ENCODE assay signal across 17 cellular contexts in the genomic region with DNA sequence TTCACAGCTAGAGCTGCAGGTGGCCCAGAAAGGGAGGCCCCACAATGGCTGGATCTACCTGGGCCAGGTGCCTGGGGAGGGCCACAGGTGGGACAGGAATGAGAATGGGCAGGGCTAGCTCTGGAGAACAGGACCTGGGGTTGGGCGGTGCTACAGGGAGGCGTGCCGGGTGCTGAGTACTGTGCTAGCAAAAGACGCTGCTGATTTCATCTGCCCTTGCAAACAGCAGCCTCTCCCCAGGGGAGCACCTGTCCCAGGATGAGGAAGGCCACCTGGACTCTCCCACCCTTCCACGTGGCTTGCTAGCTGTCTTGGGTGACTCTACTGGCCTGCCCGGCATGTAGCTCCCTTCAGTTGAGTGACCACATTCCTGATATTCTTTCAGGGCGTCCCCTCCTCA. TPM values are rescaled to one million over a fixed set of nuclear protein-coding genes. Genes with fewer than 3 reads are reported as not detected.
A peak's percentile ranks its signal among the peaks of the same experiment; 100 is the strongest.
DNase-seq lines count a peak whose midpoint lies in the region; ATAC-seq, FAIRE-seq and TF ChIP-seq lines count a peak whose summit lies in the region.
"Had no signal": no experiment of that assay in that cellular context is flagged by ENCODE, and none has a peak within 500 bp of the region (broad histone marks: within the 10 kb centered on the region; RNA-seq: fewer than 3 reads in every experiment).

No MANE protein-coding gene starts in this region.

- peaks cover 3% of the 10 kb centered on the region for H3K4me1 Mint-ChIP-seq in T-helper 17 cell
- H3K4me1 Mint-ChIP-seq: T-cell had no signal

- no peak for TF ChIP-seq RAD21 in HepG2 (CRISPR knock-in tag; IDR thresholded peaks at IDR 0.05)

- H3K4me1 ChIP-seq in HepG2 (ENCODE audit: insufficient read depth, low read length), result peaks cover 12% of the 10 kb centered on the region
- no peaks in the 10 kb centered on the region for H3K4me1 ChIP-seq in right lobe of liver
- H3K4me1 ChIP-seq in foreskin keratinocyte, result no peaks in the 10 kb centered on the region

- H3K4me3 ChIP-seq in HepG2 (replicated peaks in 1 of 3; ENCODE audit: insufficient read depth in 1 of 3, low read depth in 2 of 3, low read length in 3 of 3) (no peak overlapping the region), right lobe of liver (no peak overlapping the region)
- H3K4me3 ChIP-seq: GM23248 had no signal

- no peak for FAIRE-seq in HepG2 (lab: Jason Lieb, UNC)

- TF ChIP-seq EP300 in HepG2 (IDR thresholded peaks at IDR 0.05; ENCODE audit: low read depth in 2 of 2, low read length in 2 of 2), result no peak
- no peak for TF ChIP-seq EP300 in HepG2 (CRISPR knock-in tag; IDR thresholded peaks at IDR 0.05; ENCODE audit: borderline replicate concordance)

- H3K27ac ChIP-seq in HepG2 (ENCODE audit: extremely low read length, insufficient read depth, low read length) (no peak overlapping the region), right lobe of liver (no peak overlapping the region), foreskin keratinocyte (no peak overlapping the region)
- H3K27ac ChIP-seq: GM23248 had no signal

- no peak overlapping the region for H2AFZ ChIP-seq in HepG2 (ENCODE audit: low read length)
- H2AFZ ChIP-seq: GM23248 had no signal

- peaks cover 9% of the 10 kb centered on the region for H3K27me3 Mint-ChIP-seq in T-helper 17 cell

- no peaks in the 10 kb centered on the region for H3K36me3 Mint-ChIP-seq in T-helper 17 cell (ENCODE audit: low read depth)
- H3K36me3 Mint-ChIP-seq: T-cell had no signal

- intact Hi-C loops in HepG2 (cut with micrococcal nuclease; ENCODE audit: unreplicated experiment), result loop anchor here (5.0 kb wide), 2 partner anchors 45 to 70 kb away; partner anchors contain the start of gene COL20A1
- intact Hi-C loops in right lobe of liver (cut with DNase I), result no loop called here

- in situ Hi-C loops in HepG2 (cut with HindIII; ENCODE audit: extremely low pct_ligation_motif_present, low pct_unique_long_range_greater_than_20kb), result no loop called here

- 20% methylated on average over 7 of the region's 7 CpGs for WGBS in HepG2 (ENCODE audit: low lambda C conversion rate)
- no CpG with 5 or more reads among the region's 7 CpGs for WGBS in right lobe of liver (ENCODE audit: insufficient coverage, low coverage, low lambda C conversion rate, missing lambda C conversion rate)

- TF ChIP-seq POLR2A in HepG2 (IDR thresholded peaks at IDR 0.05; ENCODE audit: insufficient read depth in 1 of 2, low read depth in 2 of 2, low read length in 2 of 2) (no peak), right lobe of liver (IDR thresholded peaks at IDR 0.05) (no peak)

- no peak overlapping the region for H3K4me3 Mint-ChIP-seq in T-helper 17 cell
- H3K4me3 Mint-ChIP-seq: T-cell had no signal

- TF ChIP-seq CTCF in HepG2 (CRISPR knock-in tag; IDR thresholded peaks at IDR 0.05) (no peak), right lobe of liver (IDR thresholded peaks at IDR 0.05) (no peak), foreskin keratinocyte (conservative IDR thresholded peaks at IDR 0.05) (no peak)

- H4K20me1 ChIP-seq in HepG2 (ENCODE audit: insufficient read depth, low read length), result no peaks in the 10 kb centered on the region; the same call in 1 of the 2 replicates

- ATAC-seq in HepG2, result no peak
- no peak for ATAC-seq in right lobe of liver
- ATAC-seq in foreskin keratinocyte, result peak; percentile 8
- ATAC-seq in HG02870 (IDR thresholded peaks at IDR 0.05; ENCODE audit: unreplicated experiment), result no peak
- ATAC-seq in HG02981 (IDR thresholded peaks at IDR 0.05; ENCODE audit: unreplicated experiment), result no peak
- no peak for ATAC-seq in T-helper 17 cell

- no peak for DNase-seq in HepG2 (ENCODE audit: low spot score)
- DNase-seq in right lobe of liver, result no peak
- peak; percentile 66 for DNase-seq in NCI-H146 (lab: John Stamatoyannopoulos, UW)
- no peak for DNase-seq in foreskin keratinocyte
- no peak for DNase-seq in T-helper 17 cell
- DNase-seq: ACHN, GM23248, NCI-H1048, NCI-H1436 treated with DMSO at 0.1 percent for 48 hours, NCI-H2081 treated with DMSO at 0.1 percent for 48 hours, NCI-H774 had no signal

- H3K36me3 ChIP-seq in HepG2 (replicated peaks in 1 of 2; ENCODE audit: control insufficient read depth in 1 of 2, insufficient read depth in 2 of 2, low read length in 2 of 2) (no peaks in the 10 kb centered on the region), right lobe of liver (no peaks in the 10 kb centered on the region)

- CTCF ChIA-PET in HepG2 (lab: Yijun Ruan, JAX; ENCODE audit: low intra/inter-chr PET ratio, low total read pairs), result interaction anchor here (1.1 to 1.9 kb wide), 3 partner anchors 10 to 69 kb away, joined by 3 to 7 read pairs (median 3); no protein-coding TSS in a partner anchor

- H3K27ac Mint-ChIP-seq in T-helper 17 cell, result no peak overlapping the region
- H3K27ac Mint-ChIP-seq: T-cell had no signal

- H3K27me3 ChIP-seq in HepG2 (ENCODE audit: control insufficient read depth in 1 of 2, insufficient read depth in 2 of 2, low read length in 2 of 2), result peaks cover 35 to 85% of the 10 kb centered on the region in 2 experiments; a peak in 4 of 5 replicates
- no peaks in the 10 kb centered on the region for H3K27me3 ChIP-seq in right lobe of liver
- H3K27me3 ChIP-seq in foreskin keratinocyte, result peaks cover 14% of the 10 kb centered on the region

- BruUV-seq in HepG2 (replicated peaks; lab: Mats Ljungman, UMichigan), result no TSS peak

- no peak overlapping the region for H3K9ac ChIP-seq in HepG2 (ENCODE audit: insufficient read depth, low read depth, low read length)
- H3K9ac ChIP-seq: GM23248, SK-N-SH had no signal

- H3K79me2 ChIP-seq in HepG2 (ENCODE audit: insufficient read depth, low read length), result no peaks in the 10 kb centered on the region

- POLR2A ChIA-PET in HepG2 (lab: Yijun Ruan, JAX), result interaction anchor here (1.0 to 1.8 kb wide), 2 partner anchors 12 to 50 kb away, joined by 3 to 6 read pairs; partner anchors contain the start of genes ARFGAP1 and BIRC7

- no peak overlapping the region for H3K4me2 ChIP-seq in HepG2 (ENCODE audit: low read depth, low read length)
- H3K4me2 ChIP-seq: SK-N-SH had no signal

- H3K9me3 ChIP-seq in HepG2 (ENCODE audit: low read length) (no peaks in the 10 kb centered on the region), right lobe of liver (no peaks in the 10 kb centered on the region), T-helper 17 cell (ENCODE audit: control insufficient read depth, low read length, poor library complexity, severe bottlenecking) (no peaks in the 10 kb centered on the region)
- H3K9me3 ChIP-seq: SK-N-SH had no signal

RNA-seq across cellular contexts. Expression of gene YTHDF1, which starts 6.6 kb away (rescaled TPM):
- 37.7 and 39.8 TPM in 2 replicates for total RNA-seq in HepG2 (2016; rRNA removed; fragmentation: Illumina TruSeq; extraction: Trizol)
- 15.1 and 15.2 TPM in 2 replicates for total RNA-seq in HepG2 (2016; cell fraction: cytosol; rRNA removed; fragmentation: Illumina TruSeq; extraction: Trizol; ENCODE audit: low read depth)
- 35.8 and 37.7 TPM in 2 replicates for total RNA-seq in HepG2 (2016; cell fraction: insoluble cytoplasmic fraction; rRNA removed; fragmentation: Illumina TruSeq; extraction: Trizol)
- total RNA-seq in HepG2 (2016; cell fraction: membrane; rRNA removed; fragmentation: Illumina TruSeq; extraction: Trizol), result 41.8 and 42.4 TPM in 2 replicates
- 28.2 and 31.2 TPM in 2 replicates for total RNA-seq in HepG2 (2016; cell fraction: nucleus; rRNA removed; fragmentation: Illumina TruSeq; extraction: Trizol)
- polyA plus RNA-seq in HepG2 (2011; rRNA removed), result 34.5 and 36.4 TPM in 2 replicates
- polyA plus RNA-seq in HepG2 (2011; cell fraction: cytosol; rRNA removed), result 27.2 and 28.5 TPM in 2 replicates
- 36.7 and 41.9 TPM in 2 replicates for polyA plus RNA-seq in HepG2 (2011; cell fraction: nucleus; rRNA removed)
- polyA plus RNA-seq in HepG2 (2012), result 36.8 and 38.5 TPM in 2 replicates
- polyA plus RNA-seq in HepG2 (2016; cell fraction: cytosol; fragmentation: Illumina TruSeq; extraction: Trizol; ENCODE audit: low read depth), result 9.5 and 11.3 TPM in 2 replicates
- 51.6 and 60.0 TPM in 2 replicates for polyA plus RNA-seq in HepG2 (2016; cell fraction: insoluble cytoplasmic fraction; fragmentation: Illumina TruSeq; extraction: Trizol; ENCODE audit: low read depth)
- 29.6 and 31.9 TPM in 2 replicates for polyA plus RNA-seq in HepG2 (2016; cell fraction: membrane; fragmentation: Illumina TruSeq; extraction: Trizol; ENCODE audit: low read depth)
- 75.9 and 78.1 TPM in 2 replicates for polyA plus RNA-seq in HepG2 (2016; cell fraction: nucleus; fragmentation: Illumina TruSeq; extraction: Trizol; ENCODE audit: insufficient read depth, low read depth)
- 40.3 and 47.9 TPM in 2 replicates for polyA minus RNA-seq in HepG2 (2011; rRNA and poly(A)+ RNA removed; ENCODE audit: low replicate concordance)
- 30.1 and 32.4 TPM in 2 replicates for polyA minus RNA-seq in HepG2 (2011; cell fraction: cytosol; rRNA and poly(A)+ RNA removed)
- 17.8 and 21.1 TPM in 2 replicates for polyA minus RNA-seq in HepG2 (2011; cell fraction: nucleus; rRNA and poly(A)+ RNA removed)
- 10 to 100 TPM; 16.4 to 23.6 (median 21.1) TPM for total RNA-seq in right lobe of liver
- 36.2 and 36.4 TPM in 2 replicates for total RNA-seq in foreskin keratinocyte
- polyA plus RNA-seq in foreskin keratinocyte, result 21.8 and 23.1 TPM in 2 replicates
- total RNA-seq in T-helper 17 cell, result 10 to 100 TPM; 30.0 to 41.4 TPM

RNA-seq across cellular contexts. Expression of gene BIRC7, which starts 13.2 kb away (rescaled TPM):
- total RNA-seq in HepG2 (2016; rRNA removed; fragmentation: Illumina TruSeq; extraction: Trizol) (0.20 and 0.27 TPM in 2 replicates), right lobe of liver (not detected), foreskin keratinocyte (not detected in 2 replicates), T-helper 17 cell (not detected)
- total RNA-seq in HepG2 (2016; cell fraction: cytosol; rRNA removed; fragmentation: Illumina TruSeq; extraction: Trizol; ENCODE audit: low read depth), result not detected in 2 replicates
- total RNA-seq in HepG2 (2016; cell fraction: insoluble cytoplasmic fraction; rRNA removed; fragmentation: Illumina TruSeq; extraction: Trizol), result 0.33 and 0.45 TPM in 2 replicates
- total RNA-seq in HepG2 (2016; cell fraction: membrane; rRNA removed; fragmentation: Illumina TruSeq; extraction: Trizol), result 0.12 and 0.17 TPM in 2 replicates
- 0.28 and 0.53 TPM in 2 replicates for total RNA-seq in HepG2 (2016; cell fraction: nucleus; rRNA removed; fragmentation: Illumina TruSeq; extraction: Trizol)
- polyA plus RNA-seq in HepG2 (2011; rRNA removed) (5.1 and 8.6 TPM in 2 replicates), foreskin keratinocyte (not detected in 2 replicates)
- polyA plus RNA-seq in HepG2 (2011; cell fraction: cytosol; rRNA removed), result 4.3 and 7.9 TPM in 2 replicates
- 81.1 and 86.7 TPM in 2 replicates for polyA plus RNA-seq in HepG2 (2011; cell fraction: nucleus; rRNA removed)
- 2.6 and 6.6 TPM in 2 replicates for polyA plus RNA-seq in HepG2 (2012)
- 0.14 TPM in 1 of 2 replicates, not detected in the other for polyA plus RNA-seq in HepG2 (2016; cell fraction: cytosol; fragmentation: Illumina TruSeq; extraction: Trizol; ENCODE audit: low read depth)
- 0.37 TPM in 1 of 2 replicates, not detected in the other for polyA plus RNA-seq in HepG2 (2016; cell fraction: insoluble cytoplasmic fraction; fragmentation: Illumina TruSeq; extraction: Trizol; ENCODE audit: low read depth)
- 0.29 TPM in 1 of 2 replicates, not detected in the other for polyA plus RNA-seq in HepG2 (2016; cell fraction: membrane; fragmentation: Illumina TruSeq; extraction: Trizol; ENCODE audit: low read depth)
- 0.62 and 0.85 TPM in 2 replicates for polyA plus RNA-seq in HepG2 (2016; cell fraction: nucleus; fragmentation: Illumina TruSeq; extraction: Trizol; ENCODE audit: insufficient read depth, low read depth)
- polyA minus RNA-seq in HepG2 (2011; rRNA and poly(A)+ RNA removed; ENCODE audit: low replicate concordance), result 0.37 and 4.3 TPM in 2 replicates
- 2.0 and 2.2 TPM in 2 replicates for polyA minus RNA-seq in HepG2 (2011; cell fraction: cytosol; rRNA and poly(A)+ RNA removed)
- 6.4 and 9.9 TPM in 2 replicates for polyA minus RNA-seq in HepG2 (2011; cell fraction: nucleus; rRNA and poly(A)+ RNA removed)
- total RNA-seq: GM23248, MCF 10A, T-cell had no signal
- polyA plus RNA-seq: GM23248, SK-N-SH had no signal

RNA-seq across cellular contexts. Expression of gene NKAIN4, which starts 31.7 kb away (rescaled TPM):
- total RNA-seq in HepG2 (2016; rRNA removed; fragmentation: Illumina TruSeq; extraction: Trizol) (not detected in 2 replicates), right lobe of liver (not detected), foreskin keratinocyte (0.11 and 0.20 TPM in 2 replicates), T-helper 17 cell (not detected)
- not detected in 2 replicates for total RNA-seq in HepG2 (2016; cell fraction: cytosol; rRNA removed; fragmentation: Illumina TruSeq; extraction: Trizol; ENCODE audit: low read depth)
- total RNA-seq in HepG2 (2016; cell fraction: insoluble cytoplasmic fraction; rRNA removed; fragmentation: Illumina TruSeq; extraction: Trizol), result not detected in 2 replicates
- not detected in 2 replicates for total RNA-seq in HepG2 (2016; cell fraction: membrane; rRNA removed; fragmentation: Illumina TruSeq; extraction: Trizol)
- total RNA-seq in HepG2 (2016; cell fraction: nucleus; rRNA removed; fragmentation: Illumina TruSeq; extraction: Trizol), result not detected in 2 replicates
- polyA plus RNA-seq in HepG2 (2011; rRNA removed) (not detected in 2 replicates), foreskin keratinocyte (0.27 and 0.29 TPM in 2 replicates)
- polyA plus RNA-seq in HepG2 (2011; cell fraction: cytosol; rRNA removed), result not detected in 2 replicates
- not detected in 2 replicates for polyA plus RNA-seq in HepG2 (2011; cell fraction: nucleus; rRNA removed)
- 0.27 TPM in 1 of 2 replicates, not detected in the other for polyA plus RNA-seq in HepG2 (2012)
- not detected in 2 replicates for polyA plus RNA-seq in HepG2 (2016; cell fraction: cytosol; fragmentation: Illumina TruSeq; extraction: Trizol; ENCODE audit: low read depth)
- polyA plus RNA-seq in HepG2 (2016; cell fraction: insoluble cytoplasmic fraction; fragmentation: Illumina TruSeq; extraction: Trizol; ENCODE audit: low read depth), result not detected in 2 replicates
- not detected in 2 replicates for polyA plus RNA-seq in HepG2 (2016; cell fraction: membrane; fragmentation: Illumina TruSeq; extraction: Trizol; ENCODE audit: low read depth)
- polyA plus RNA-seq in HepG2 (2016; cell fraction: nucleus; fragmentation: Illumina TruSeq; extraction: Trizol; ENCODE audit: insufficient read depth, low read depth), result not detected in 2 replicates
- polyA minus RNA-seq in HepG2 (2011; rRNA and poly(A)+ RNA removed; ENCODE audit: low replicate concordance), result not detected in 2 replicates
- polyA minus RNA-seq in HepG2 (2011; cell fraction: cytosol; rRNA and poly(A)+ RNA removed), result not detected in 2 replicates
- not detected in 2 replicates for polyA minus RNA-seq in HepG2 (2011; cell fraction: nucleus; rRNA and poly(A)+ RNA removed)
- total RNA-seq: GM23248, MCF 10A, NCI-H460, T-cell had no signal
- polyA plus RNA-seq: GM23248, SK-N-SH had no signal

RNA-seq across cellular contexts. Expression of gene ARFGAP1, which starts 50.1 kb away (rescaled TPM):
- total RNA-seq in HepG2 (2016; rRNA removed; fragmentation: Illumina TruSeq; extraction: Trizol), result 51.4 and 132 TPM in 2 replicates
- total RNA-seq in HepG2 (2016; cell fraction: cytosol; rRNA removed; fragmentation: Illumina TruSeq; extraction: Trizol; ENCODE audit: low read depth), result 32.3 and 33.5 TPM in 2 replicates
- total RNA-seq in HepG2 (2016; cell fraction: insoluble cytoplasmic fraction; rRNA removed; fragmentation: Illumina TruSeq; extraction: Trizol), result 44.4 and 147 TPM in 2 replicates
- total RNA-seq in HepG2 (2016; cell fraction: membrane; rRNA removed; fragmentation: Illumina TruSeq; extraction: Trizol), result 36.6 and 38.2 TPM in 2 replicates
- 173 and 206 TPM in 2 replicates for total RNA-seq in HepG2 (2016; cell fraction: nucleus; rRNA removed; fragmentation: Illumina TruSeq; extraction: Trizol)
- polyA plus RNA-seq in HepG2 (2011; rRNA removed), result 132 and 173 TPM in 2 replicates
- 40.1 and 86.0 TPM in 2 replicates for polyA plus RNA-seq in HepG2 (2011; cell fraction: cytosol; rRNA removed)
- polyA plus RNA-seq in HepG2 (2011; cell fraction: nucleus; rRNA removed), result 1,804 and 3,077 TPM in 2 replicates
- polyA plus RNA-seq in HepG2 (2012), result 112 and 149 TPM in 2 replicates
- 5.1 and 5.7 TPM in 2 replicates for polyA plus RNA-seq in HepG2 (2016; cell fraction: cytosol; fragmentation: Illumina TruSeq; extraction: Trizol; ENCODE audit: low read depth)
- polyA plus RNA-seq in HepG2 (2016; cell fraction: insoluble cytoplasmic fraction; fragmentation: Illumina TruSeq; extraction: Trizol; ENCODE audit: low read depth), result 47.2 and 54.2 TPM in 2 replicates
- 13.3 and 16.2 TPM in 2 replicates for polyA plus RNA-seq in HepG2 (2016; cell fraction: membrane; fragmentation: Illumina TruSeq; extraction: Trizol; ENCODE audit: low read depth)
- 572 and 622 TPM in 2 replicates for polyA plus RNA-seq in HepG2 (2016; cell fraction: nucleus; fragmentation: Illumina TruSeq; extraction: Trizol; ENCODE audit: insufficient read depth, low read depth)
- polyA minus RNA-seq in HepG2 (2011; rRNA and poly(A)+ RNA removed; ENCODE audit: low replicate concordance), result 69.2 and 278 TPM in 2 replicates
- polyA minus RNA-seq in HepG2 (2011; cell fraction: cytosol; rRNA and poly(A)+ RNA removed), result 47.8 and 61.7 TPM in 2 replicates
- 203 and 232 TPM in 2 replicates for polyA minus RNA-seq in HepG2 (2011; cell fraction: nucleus; rRNA and poly(A)+ RNA removed)
- 10 to 100 TPM; 17.4 to 42.8 (median 29.5) TPM for total RNA-seq in right lobe of liver
- total RNA-seq in foreskin keratinocyte, result 52.2 and 64.0 TPM in 2 replicates
- polyA plus RNA-seq in foreskin keratinocyte, result 41.0 and 50.3 TPM in 2 replicates
- total RNA-seq in T-helper 17 cell, result 100 to 1,000 TPM; 108 to 128 TPM
